ENCODE assay signal across 1 cellular context in genomic region chr5:153352685-153353219, GRCh38.
A peak's percentile ranks its signal among the peaks of the same experiment; 100 is the strongest.
TF ChIP-seq lines count a peak whose summit lies in the region.

No MANE protein-coding gene starts in this region.

TF ChIP-seq in neural cell, 6 proteins besides CTCF, POLR2A, EP300 and RAD21 (continued from another document):
- TF ChIP-seq REST (IDR thresholded peaks at IDR 0.05; ENCODE audit: borderline replicate concordance) (peak; percentile 94), POLR2AphosphoS5 (IDR thresholded peaks at IDR 0.05) (peak; percentile 83), TAF1 (IDR thresholded peaks at IDR 0.05; ENCODE audit: low read depth) (no peak)
